26 cellular contexts compared by ENCODE assay signal in genomic region chr6:168294901-168295300, GRCh38. TPM values are rescaled to one million over a fixed set of nuclear protein-coding genes. Genes with fewer than 3 reads are reported as not detected.
DNase-seq lines count a peak whose midpoint lies in the region; ATAC-seq, FAIRE-seq and TF ChIP-seq lines count a peak whose summit lies in the region.
"Had no signal": no experiment of that assay in that cellular context is flagged by ENCODE, and none has a peak within 500 bp of the region (broad histone marks: within the 10 kb centered on the region; RNA-seq: fewer than 3 reads in every experiment).

No MANE protein-coding gene starts in this region.

- H2AFZ ChIP-seq in HepG2 (ENCODE audit: low read length): no peak overlapping the region
- H2AFZ ChIP-seq in osteoblast (ENCODE audit: low read length): no peak overlapping the region
- H2AFZ ChIP-seq: GM23248 had no signal

- in situ Hi-C loops in HepG2 (cut with HindIII; ENCODE audit: extremely low pct_ligation_motif_present, low pct_unique_long_range_greater_than_20kb): no loop called here

- BruUV-seq in HepG2 (replicated peaks; lab: Mats Ljungman, UMichigan): no TSS peak

- H4K20me1 ChIP-seq in HepG2 (ENCODE audit: insufficient read depth, low read length): no peaks in the 10 kb centered on the region
- H4K20me1 ChIP-seq in osteoblast (ENCODE audit: insufficient read depth, low read length): no peaks in the 10 kb centered on the region
- H4K20me1 ChIP-seq: BLaER1 had no signal

- TF ChIP-seq EP300 in HepG2 (IDR thresholded peaks at IDR 0.05; ENCODE audit: low read depth in 2 of 2, low read length in 2 of 2) (no peak), HepG2 (CRISPR knock-in tag; IDR thresholded peaks at IDR 0.05; ENCODE audit: borderline replicate concordance) (no peak), upper lobe of left lung (IDR thresholded peaks at IDR 0.05) (no peak)

- no peak overlapping the region for H3K9ac ChIP-seq in HepG2 (ENCODE audit: insufficient read depth, low read depth, low read length)
- H3K9ac ChIP-seq: BLaER1, GM23248 had no signal

- DNase-seq in DMS79 treated with DMSO at 0.1 percent for 48 hours (lab: John Stamatoyannopoulos, UW) (peak; percentile 17), DMS79 (lab: John Stamatoyannopoulos, UW) (no peak), right lobe of liver (peak in 2 of 3 donors; percentile 26 to 36), HepG2 (ENCODE audit: low spot score) (no peak), osteoblast (ENCODE audit: insufficient read length, low spot score, missing footprints) (peak; percentile 57), upper lobe of left lung (no peak)
- DNase-seq: AML-193; CD4-positive, alpha-beta memory T cell; DMS153; DND-41; EL; GM23248; IMR-90 had no signal

- CTCF ChIA-PET in HepG2 (lab: Yijun Ruan, JAX; ENCODE audit: low intra/inter-chr PET ratio, low total read pairs): no interaction called here

- no peaks in the 10 kb centered on the region for H3K27me3 ChIP-seq in right lobe of liver
- no peaks in the 10 kb centered on the region; a peak in 1 of 5 replicates for H3K27me3 ChIP-seq in HepG2 (ENCODE audit: control insufficient read depth in 1 of 2, insufficient read depth in 2 of 2, low read length in 2 of 2)
- no peaks in the 10 kb centered on the region for H3K27me3 ChIP-seq in osteoblast (ENCODE audit: insufficient read depth, low read length)
- H3K27me3 ChIP-seq in upper lobe of left lung: no peaks in the 10 kb centered on the region
- H3K27me3 ChIP-seq: BLaER1 had no signal

- no peaks in the 10 kb centered on the region for H3K36me3 ChIP-seq in right lobe of liver
- no peaks in the 10 kb centered on the region for H3K36me3 ChIP-seq in HepG2 (replicated peaks in 1 of 2; ENCODE audit: control insufficient read depth in 1 of 2, insufficient read depth in 2 of 2, low read length in 2 of 2)
- no peaks in the 10 kb centered on the region for H3K36me3 ChIP-seq in osteoblast (ENCODE audit: insufficient read depth, low read length)
- H3K36me3 ChIP-seq in upper lobe of left lung: no peaks in the 10 kb centered on the region
- H3K36me3 ChIP-seq: BLaER1, HAP-1 had no signal

- H3K4me2 ChIP-seq in HepG2 (ENCODE audit: low read depth, low read length): no peak overlapping the region
- H3K4me2 ChIP-seq in osteoblast (ENCODE audit: insufficient read depth, low read length): no peak overlapping the region
- H3K4me2 ChIP-seq: A549, BLaER1 had no signal

- H3K79me2 ChIP-seq in HepG2 (ENCODE audit: insufficient read depth, low read length) (no peaks in the 10 kb centered on the region), osteoblast (ENCODE audit: insufficient read depth, low read length) (no peaks in the 10 kb centered on the region)

- ATAC-seq in right lobe of liver (no peak), HepG2 (no peak), upper lobe of left lung (ENCODE audit: low FRiP score in 2 of 2) (no peak), GM21390 (IDR thresholded peaks at IDR 0.05; ENCODE audit: unreplicated experiment) (no peak)
- ATAC-seq: A549, K562 had no signal

- POLR2A ChIA-PET in HepG2 (lab: Yijun Ruan, JAX): no interaction called here

- WGBS in right lobe of liver (ENCODE audit: insufficient coverage, low coverage, low lambda C conversion rate, missing lambda C conversion rate): 58% methylated on average over 6 of the region's 7 CpGs
- 73% methylated on average over 7 of the region's 7 CpGs for WGBS in HepG2 (ENCODE audit: low lambda C conversion rate)
- WGBS in upper lobe of left lung, 2 donors: 77% methylated on average over 7 of the region's 7 CpGs

- H3K27ac ChIP-seq in right lobe of liver (no peak overlapping the region), HepG2 (ENCODE audit: extremely low read length, insufficient read depth, low read length) (no peak overlapping the region), osteoblast (ENCODE audit: low read depth, low read length) (no peak overlapping the region), upper lobe of left lung (no peak overlapping the region)
- H3K27ac ChIP-seq: 22Rv1, A549, BLaER1, GM23248, HL-60 had no signal

- TF ChIP-seq POLR2A in right lobe of liver (IDR thresholded peaks at IDR 0.05): no peak
- TF ChIP-seq POLR2A in HepG2 (IDR thresholded peaks at IDR 0.05; ENCODE audit: insufficient read depth in 1 of 2, low read depth in 2 of 2, low read length in 2 of 2): no peak
- no peak for TF ChIP-seq POLR2A in upper lobe of left lung (IDR thresholded peaks at IDR 0.05)

- H3K4me1 ChIP-seq in right lobe of liver: peaks cover 0 to 10% (median 4%) of the 10 kb centered on the region in 4 donors
- H3K4me1 ChIP-seq in HepG2 (ENCODE audit: insufficient read depth, low read length): peaks cover 14% of the 10 kb centered on the region
- H3K4me1 ChIP-seq in osteoblast (ENCODE audit: insufficient read depth, low read length): no peaks in the 10 kb centered on the region
- H3K4me1 ChIP-seq in upper lobe of left lung: no peaks in the 10 kb centered on the region
- H3K4me1 ChIP-seq: A549, HAP-1 had no signal

- H3K4me3 ChIP-seq in right lobe of liver: no peak overlapping the region
- no peak overlapping the region for H3K4me3 ChIP-seq in HepG2 (replicated peaks in 1 of 3; ENCODE audit: insufficient read depth in 1 of 3, low read depth in 2 of 3, low read length in 3 of 3)
- H3K4me3 ChIP-seq in osteoblast (ENCODE audit: insufficient read depth, low read length): no peak overlapping the region
- no peak overlapping the region for H3K4me3 ChIP-seq in upper lobe of left lung
- H3K4me3 ChIP-seq: A549, BLaER1, GM23248, HAP-1, K562 had no signal

- no peak for FAIRE-seq in HepG2 (lab: Jason Lieb, UNC)
- FAIRE-seq: A549, GM12891, GM19239, K562 had no signal

- intact Hi-C loops in right lobe of liver (cut with DNase I) (no loop called here), HepG2 (cut with micrococcal nuclease; ENCODE audit: unreplicated experiment) (no loop called here)

- no peak for TF ChIP-seq RAD21 in HepG2 (CRISPR knock-in tag; IDR thresholded peaks at IDR 0.05)

- H3K9me3 ChIP-seq in right lobe of liver (no peaks in the 10 kb centered on the region), HepG2 (ENCODE audit: low read length) (no peaks in the 10 kb centered on the region), osteoblast (ENCODE audit: low read depth, low read length) (no peaks in the 10 kb centered on the region), upper lobe of left lung (no peaks in the 10 kb centered on the region)
- H3K9me3 ChIP-seq: A549, BLaER1, HAP-1 had no signal

- TF ChIP-seq CTCF in right lobe of liver (IDR thresholded peaks at IDR 0.05) (no peak), HepG2 (CRISPR knock-in tag; IDR thresholded peaks at IDR 0.05) (no peak), osteoblast (IDR thresholded peaks at IDR 0.05; ENCODE audit: extremely low read depth, low read depth, low read length) (no peak), upper lobe of left lung (IDR thresholded peaks at IDR 0.05) (no peak)

TF ChIP-seq in HepG2, 621 proteins besides CTCF, POLR2A, EP300 and RAD21:
- TF ChIP-seq RFX3 (CRISPR knock-in tag; IDR thresholded peaks at IDR 0.05) (no peak), BRF2 (CRISPR knock-in tag; IDR thresholded peaks at IDR 0.05) (no peak), ZNF460 (CRISPR knock-in tag; IDR thresholded peaks at IDR 0.05; ENCODE audit: borderline replicate concordance) (no peak), EEA1 (CRISPR knock-in tag; IDR thresholded peaks at IDR 0.05; ENCODE audit: borderline replicate concordance) (no peak), HOXA9 (CRISPR knock-in tag; IDR thresholded peaks at IDR 0.05; ENCODE audit: borderline replicate concordance) (no peak), YEATS2 (CRISPR knock-in tag; IDR thresholded peaks at IDR 0.05; ENCODE audit: borderline replicate concordance) (no peak)

RNA-seq across cellular contexts. Expression of gene DACT2, which starts 24.7 kb away (rescaled TPM):
- total RNA-seq in right lobe of liver: under 1 TPM in 5 of 6 experiments, not detected in 1; 0.29 to 0.99 (median 0.86) TPM
- not detected in 2 replicates for total RNA-seq in HepG2 (2016; rRNA removed; fragmentation: Illumina TruSeq; extraction: Trizol)
- total RNA-seq in HepG2 (2016; cell fraction: cytosol; rRNA removed; fragmentation: Illumina TruSeq; extraction: Trizol; ENCODE audit: low read depth): not detected in 2 replicates
- total RNA-seq in HepG2 (2016; cell fraction: insoluble cytoplasmic fraction; rRNA removed; fragmentation: Illumina TruSeq; extraction: Trizol): not detected in 2 replicates
- not detected in 2 replicates for total RNA-seq in HepG2 (2016; cell fraction: membrane; rRNA removed; fragmentation: Illumina TruSeq; extraction: Trizol)
- total RNA-seq in HepG2 (2016; cell fraction: nucleus; rRNA removed; fragmentation: Illumina TruSeq; extraction: Trizol): not detected in 2 replicates
- 0.10 and 0.15 TPM in 2 replicates for polyA plus RNA-seq in HepG2 (2011; rRNA removed)
- polyA plus RNA-seq in HepG2 (2011; cell fraction: cytosol; rRNA removed): 0.12 and 0.23 TPM in 2 replicates
- 0.23 and 0.45 TPM in 2 replicates for polyA plus RNA-seq in HepG2 (2011; cell fraction: nucleus; rRNA removed)
- not detected in 2 replicates for polyA plus RNA-seq in HepG2 (2012)
- polyA plus RNA-seq in HepG2 (2016; cell fraction: cytosol; fragmentation: Illumina TruSeq; extraction: Trizol; ENCODE audit: low read depth): not detected in 2 replicates
- polyA plus RNA-seq in HepG2 (2016; cell fraction: insoluble cytoplasmic fraction; fragmentation: Illumina TruSeq; extraction: Trizol; ENCODE audit: low read depth): not detected in 2 replicates
- not detected in 2 replicates for polyA plus RNA-seq in HepG2 (2016; cell fraction: membrane; fragmentation: Illumina TruSeq; extraction: Trizol; ENCODE audit: low read depth)
- polyA plus RNA-seq in HepG2 (2016; cell fraction: nucleus; fragmentation: Illumina TruSeq; extraction: Trizol; ENCODE audit: insufficient read depth, low read depth): not detected in 2 replicates
- 0.26 TPM in 1 of 2 replicates, not detected in the other for polyA minus RNA-seq in HepG2 (2011; rRNA and poly(A)+ RNA removed; ENCODE audit: low replicate concordance)
- polyA minus RNA-seq in HepG2 (2011; cell fraction: cytosol; rRNA and poly(A)+ RNA removed): 0.26 and 0.30 TPM in 2 replicates
- polyA minus RNA-seq in HepG2 (2011; cell fraction: nucleus; rRNA and poly(A)+ RNA removed): 0.25 TPM in 1 of 2 replicates, not detected in the other
- total RNA-seq in osteoblast: not detected in 2 replicates
- 10 to 100 TPM in 1 of 6 donors, 1 to 10 TPM in 3, under 1 TPM in 2; 0.44 to 13.6 (median 3.2) TPM for total RNA-seq in upper lobe of left lung
- total RNA-seq: CD4-positive, alpha-beta memory T cell; G401; GM23248; H4; HT1080; IMR-90; K562 had no signal
- polyA plus RNA-seq: CD14-positive monocyte; CD4-positive, alpha-beta memory T cell; GM23248; IMR-90; K562 had no signal

Comparison
In these comparisons a context has a peak if more than half of its experiments do, and no peak if none do; other contexts are left out.
1. DNase-seq: peak in DMS79 treated with DMSO at 0.1 percent for 48 hours (single experiment), right lobe of liver (2 of 3) and osteoblast (single experiment); none in DMS79 (single experiment), HepG2 (single experiment) and upper lobe of left lung (0 of 2).